15 cellular contexts compared by ENCODE assay signal in genomic region chr12:89156324-89156723, GRCh38.
A peak's percentile ranks its signal among the peaks of the same experiment; 100 is the strongest.
DNase-seq lines count a peak whose midpoint lies in the region; ATAC-seq, FAIRE-seq and TF ChIP-seq lines count a peak whose summit lies in the region.
"Had no signal": no experiment of that assay in that cellular context is flagged by ENCODE, and none has a peak within 500 bp of the region (broad histone marks: within the 10 kb centered on the region; RNA-seq: fewer than 3 reads in every experiment).

No MANE protein-coding gene starts in this region.

- TF ChIP-seq POLR2A in right lobe of liver (IDR thresholded peaks at IDR 0.05) = no peak
- TF ChIP-seq POLR2A in HepG2 (IDR thresholded peaks at IDR 0.05; ENCODE audit: insufficient read depth in 1 of 2, low read depth in 2 of 2, low read length in 2 of 2) = no peak

- TF ChIP-seq CTCF in right lobe of liver (IDR thresholded peaks at IDR 0.05) = no peak
- TF ChIP-seq CTCF in HepG2 (CRISPR knock-in tag; IDR thresholded peaks at IDR 0.05) = no peak

- in situ Hi-C loops in HepG2 (cut with HindIII; ENCODE audit: extremely low pct_ligation_motif_present, low pct_unique_long_range_greater_than_20kb) = no loop called here

- POLR2A ChIA-PET in HepG2 (lab: Yijun Ruan, JAX) = no interaction called here

- no peak for ATAC-seq in right lobe of liver
- ATAC-seq in HepG2 = no peak
- ATAC-seq in GM19395 (IDR thresholded peaks at IDR 0.05; ENCODE audit: unreplicated experiment) = no peak
- ATAC-seq: left lobe of liver; stimulated activated memory B cell treated with anti-CD40 and anti-IgM and Interleukin-4, amounts not matched to agents 10 μg/mL and 1 μg/mL and 100 μg/mL, for 72 hours had no signal

- H3K4me1 ChIP-seq in right lobe of liver (peaks cover 0 to 28% (median 6%) of the 10 kb centered on the region in 4 donors), HepG2 (ENCODE audit: insufficient read depth, low read length) (peaks cover 14% of the 10 kb centered on the region)

- FAIRE-seq in HepG2 (lab: Jason Lieb, UNC) = no peak
- FAIRE-seq in TTC549 (lab: Jason Lieb, UNC) = peak; percentile 95

- no peaks in the 10 kb centered on the region for H3K79me2 ChIP-seq in HepG2 (ENCODE audit: insufficient read depth, low read length)

- WGBS in right lobe of liver (ENCODE audit: insufficient coverage, low coverage, low lambda C conversion rate, missing lambda C conversion rate) = 56% methylated on average over 1 of the region's 1 CpG
- WGBS in HepG2 (ENCODE audit: low lambda C conversion rate) = 53% methylated on average over 1 of the region's 1 CpG

- DNase-seq in right lobe of liver (no peak), HepG2 (ENCODE audit: low spot score) (no peak), iris pigment epithelial cell (ENCODE audit: low read depth) (peak; percentile 42), T-helper 9 cell (no peak), NCI-H748 treated with DMSO at 0.1 percent for 48 hours (lab: John Stamatoyannopoulos, UW) (no peak), NCI-H2227 (lab: John Stamatoyannopoulos, UW; ENCODE audit: unreplicated experiment) (no peak)
- DNase-seq: activated T-cell treated with anti-CD3 and anti-CD28 coated beads, Interleukin-2, amount 50 U/mL, for 1 hour; brain microvascular endothelial cell; NCI-H2171 treated with DMSO at 0.1 percent for 48 hours; nucleus accumbens; PC-9 had no signal

- H2AFZ ChIP-seq in HepG2 (ENCODE audit: low read length) = no peak overlapping the region
- H2AFZ ChIP-seq: PC-9 had no signal

- no peaks in the 10 kb centered on the region for H4K20me1 ChIP-seq in HepG2 (ENCODE audit: insufficient read depth, low read length)

- CTCF ChIA-PET in HepG2 (lab: Yijun Ruan, JAX; ENCODE audit: low intra/inter-chr PET ratio, low total read pairs) = no interaction called here

- no peak for TF ChIP-seq RAD21 in HepG2 (CRISPR knock-in tag; IDR thresholded peaks at IDR 0.05)

- H3K4me2 ChIP-seq in HepG2 (ENCODE audit: low read depth, low read length) = no peak overlapping the region
- H3K4me2 ChIP-seq: PC-9 had no signal

- no peaks in the 10 kb centered on the region for H3K9me3 ChIP-seq in right lobe of liver
- no peaks in the 10 kb centered on the region for H3K9me3 ChIP-seq in HepG2 (ENCODE audit: low read length)

- H3K27ac ChIP-seq in right lobe of liver (peak overlapping the region in 2 of 3 donors; percentile 15 to 40), HepG2 (ENCODE audit: extremely low read length, insufficient read depth, low read length) (no peak overlapping the region)
- H3K27ac ChIP-seq: brain microvascular endothelial cell, PC-9 had no signal

- no TSS peak for BruUV-seq in HepG2 (replicated peaks; lab: Mats Ljungman, UMichigan)

- intact Hi-C loops in right lobe of liver (cut with DNase I) = no loop called here
- intact Hi-C loops in HepG2 (cut with micrococcal nuclease; ENCODE audit: unreplicated experiment) = no loop called here

- H3K27me3 ChIP-seq in right lobe of liver (no peaks in the 10 kb centered on the region), HepG2 (ENCODE audit: control insufficient read depth in 1 of 2, insufficient read depth in 2 of 2, low read length in 2 of 2) (no peaks in the 10 kb centered on the region)
- H3K27me3 ChIP-seq: brain microvascular endothelial cell had no signal

- no peak overlapping the region for H3K9ac ChIP-seq in HepG2 (ENCODE audit: insufficient read depth, low read depth, low read length)

- no peak overlapping the region for H3K4me3 ChIP-seq in right lobe of liver
- no peak overlapping the region for H3K4me3 ChIP-seq in HepG2 (replicated peaks in 1 of 3; ENCODE audit: insufficient read depth in 1 of 3, low read depth in 2 of 3, low read length in 3 of 3)
- H3K4me3 ChIP-seq: PC-9 had no signal

- H3K36me3 ChIP-seq in right lobe of liver (no peaks in the 10 kb centered on the region), HepG2 (replicated peaks in 1 of 2; ENCODE audit: control insufficient read depth in 1 of 2, insufficient read depth in 2 of 2, low read length in 2 of 2) (no peaks in the 10 kb centered on the region)
- H3K36me3 ChIP-seq: brain microvascular endothelial cell had no signal

- TF ChIP-seq EP300 in HepG2 (IDR thresholded peaks at IDR 0.05; ENCODE audit: low read depth in 2 of 2, low read length in 2 of 2) (no peak), HepG2 (CRISPR knock-in tag; IDR thresholded peaks at IDR 0.05; ENCODE audit: borderline replicate concordance) (no peak)

TF ChIP-seq in HepG2, 621 proteins besides CTCF, POLR2A, EP300 and RAD21:
- no peak for TF ChIP-seq MLLT10 (CRISPR knock-in tag; IDR thresholded peaks at IDR 0.05)
